Comparison of ENCODE assay signal across 2 cellular contexts in the genomic region with DNA sequence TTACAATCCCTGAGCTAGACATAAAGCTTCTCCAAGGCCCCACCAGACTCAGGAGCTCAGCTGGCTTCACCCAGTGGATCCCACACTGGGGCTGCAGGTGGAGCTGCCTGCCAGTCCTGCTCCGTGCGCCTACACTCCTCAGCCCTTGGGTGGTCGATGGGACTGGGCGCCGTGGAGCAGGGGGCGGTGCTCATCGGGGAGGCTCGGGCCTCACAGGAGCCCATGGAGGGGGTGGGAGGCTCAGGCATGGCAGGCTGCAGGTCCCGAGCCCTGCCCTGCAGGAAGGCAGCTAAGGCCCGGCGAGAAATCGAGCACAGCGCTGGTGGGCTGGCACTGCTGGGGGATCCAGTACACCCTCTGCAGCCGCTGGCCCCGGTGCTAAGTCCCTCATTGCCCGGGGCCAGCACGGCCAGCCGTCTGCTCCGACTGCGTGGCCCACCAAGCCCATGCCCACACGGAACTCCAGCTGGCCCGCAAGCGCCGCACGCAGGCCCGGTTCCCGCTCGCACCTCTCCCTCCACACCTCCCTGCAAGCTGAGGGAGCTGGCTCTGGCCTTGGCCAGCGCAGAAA. TPM values are rescaled to one million over a fixed set of nuclear protein-coding genes. Genes with fewer than 3 reads are reported as not detected.
"Had no signal": no experiment of that assay in that cellular context is flagged by ENCODE, and none has a peak within 500 bp of the region (broad histone marks: within the 10 kb centered on the region; RNA-seq: fewer than 3 reads in every experiment).

No MANE protein-coding gene starts in this region.

RNA-seq across cellular contexts. Expression of a gene that starts 53.4 kb away (rescaled TPM):
- total RNA-seq: neural crest cell had no signal
- polyA plus RNA-seq: neural cell had no signal
